Comparison of ENCODE assay signal across 27 cellular contexts in genomic region chr6:116332096-116332495, GRCh38. TPM values are rescaled to one million over a fixed set of nuclear protein-coding genes. Genes with fewer than 3 reads are reported as not detected.
A peak's percentile ranks its signal among the peaks of the same experiment; 100 is the strongest.
DNase-seq lines count a peak whose midpoint lies in the region; ATAC-seq, FAIRE-seq and TF ChIP-seq lines count a peak whose summit lies in the region.
"Had no signal": no experiment of that assay in that cellular context is flagged by ENCODE, and none has a peak within 500 bp of the region (broad histone marks: within the 10 kb centered on the region; RNA-seq: fewer than 3 reads in every experiment).

No MANE protein-coding gene starts in this region.

- no peak overlapping the region for H3K4ac ChIP-seq in IMR-90 (ENCODE audit: low read depth, low read length)

- no peak overlapping the region for H3K4me2 ChIP-seq in IMR-90 (ENCODE audit: low read depth, low read length)
- H3K4me2 ChIP-seq: BLaER1 had no signal

- H4K8ac ChIP-seq in IMR-90 (ENCODE audit: low read depth in 2 of 2, low read length in 2 of 2): no peak overlapping the region

- no peak overlapping the region for H4K5ac ChIP-seq in IMR-90 (ENCODE audit: low read depth, low read length)

- H3K4me3 ChIP-seq in IMR-90 (ENCODE audit: insufficient read depth, low read depth, low read length): no peak overlapping the region
- no peak overlapping the region for H3K4me3 ChIP-seq in kidney (ENCODE audit: low read length in 2 of 2)
- H3K4me3 ChIP-seq: BLaER1 had no signal

- dilution Hi-C loops in IMR-90 (cut with HindIII; ENCODE audit: low sequenced_read_pairs, unreplicated experiment): no loop called here

- H3K27ac ChIP-seq in IMR-90 (ENCODE audit: insufficient read depth, low read length): no peak overlapping the region
- H3K27ac ChIP-seq in kidney (ENCODE audit: low read depth in 2 of 2, low read length in 2 of 2): no peak overlapping the region
- H3K27ac ChIP-seq: BLaER1 had no signal

- no TSS peak for BruUV-seq in IMR-90 (replicated peaks; lab: Mats Ljungman, UMichigan)

- no peak overlapping the region for H3K56ac ChIP-seq in IMR-90 (ENCODE audit: extremely low read depth, insufficient read depth, low read length)

- no peak overlapping the region for H2BK120ac ChIP-seq in IMR-90 (ENCODE audit: low read depth, low read length)

- H3K18ac ChIP-seq in IMR-90 (ENCODE audit: low read depth, low read length): no peak overlapping the region

- no peak overlapping the region for H2AFZ ChIP-seq in IMR-90 (replicated peaks; ENCODE audit: low read length, poor library complexity)

- no peak for TF ChIP-seq RAD21 in IMR-90 (IDR thresholded peaks at IDR 0.05; ENCODE audit: low read length)

- H4K20me1 ChIP-seq in IMR-90 (ENCODE audit: insufficient read depth, low read length): no peaks in the 10 kb centered on the region
- H4K20me1 ChIP-seq: BLaER1 had no signal

- no peak overlapping the region for H3K23ac ChIP-seq in IMR-90 (ENCODE audit: low read depth, low read length)

- H3K27me3 ChIP-seq in IMR-90 (ENCODE audit: control insufficient read depth, insufficient read depth, low read length): no peaks in the 10 kb centered on the region
- H3K27me3 ChIP-seq: BE2C, BLaER1 had no signal

- no peak overlapping the region for H4K91ac ChIP-seq in IMR-90 (ENCODE audit: insufficient read depth, low read depth, low read length)

- no peak overlapping the region for H3K14ac ChIP-seq in IMR-90 (replicated peaks; ENCODE audit: low read depth, low read length)

- H3K36me3 ChIP-seq in IMR-90 (ENCODE audit: control insufficient read depth, insufficient read depth, low read length) (no peaks in the 10 kb centered on the region), kidney (ENCODE audit: control insufficient read depth in 1 of 2, insufficient read depth in 2 of 2, low read length in 2 of 2) (no peaks in the 10 kb centered on the region)
- H3K36me3 ChIP-seq: BE2C, BLaER1 had no signal

- DNase-seq in IMR-90 (no peak), kidney (no peak), germinal center (ENCODE audit: low spot score) (no peak), H54 (ENCODE audit: insufficient read length, low spot score) (no peak)
- DNase-seq: 8988T; ACHN; BE2C; C1 segment of cervical spinal cord; CD4-positive, alpha-beta memory T cell; CD4-positive, CD25-positive, alpha-beta regulatory T cell; CD8-positive, alpha-beta memory T cell; COR-L47; DMS 273 treated with DMSO at 0.1 percent for 48 hours; DMS153; DMS53; DMS79; DND-41; EL; GF-D8 had no signal

- peaks cover 2% of the 10 kb centered on the region; the same call in 1 of the 2 replicates for H3K9me3 ChIP-seq in IMR-90 (ENCODE audit: control insufficient read depth, insufficient read depth, low read length)
- H3K9me3 ChIP-seq in kidney (ENCODE audit: control insufficient read depth in 1 of 2, low read length in 2 of 2): no peaks in the 10 kb centered on the region

- H2AK5ac ChIP-seq in IMR-90 (ENCODE audit: low read depth, low read length): no peak overlapping the region

- H3K9ac ChIP-seq in IMR-90 (ENCODE audit: low read depth, low read length): no peak overlapping the region
- no peak overlapping the region for H3K9ac ChIP-seq in kidney (ENCODE audit: low read length in 2 of 2)
- H3K9ac ChIP-seq: BLaER1 had no signal

- no peak overlapping the region for H2BK20ac ChIP-seq in IMR-90 (ENCODE audit: low read depth, low read length)

- H2BK5ac ChIP-seq in IMR-90 (ENCODE audit: low read depth, low read length, poor library complexity, severe bottlenecking): no peak overlapping the region

- CTCF ChIA-PET in IMR-90 (lab: Yijun Ruan, JAX): no interaction called here

- peak; percentile 66 for FAIRE-seq in G401.6 (lab: Jason Lieb, UNC)
- peak; percentile 50 for FAIRE-seq in endometrium (lab: Jason Lieb, UNC)
- FAIRE-seq in kidney (lab: Jason Lieb, UNC): peak; percentile 46
- FAIRE-seq in H54 (lab: Jason Lieb, UNC): no peak
- FAIRE-seq: A204.1, GM12891, GM18507 had no signal

- H2BK15ac ChIP-seq in IMR-90 (ENCODE audit: low read depth, low read length): no peak overlapping the region

- intact Hi-C loops in IMR-90 (cut with micrococcal nuclease) (no loop called here), kidney (cut with DNase I) (no loop called here)

- no peak overlapping the region for H2AK9ac ChIP-seq in IMR-90 (replicated peaks; ENCODE audit: low read depth, low read length, poor library complexity)

- H3K4me1 ChIP-seq in IMR-90 (ENCODE audit: control insufficient read depth, insufficient read depth, low read length): peaks cover 3% of the 10 kb centered on the region; the same call in 1 of the 2 replicates
- no peaks in the 10 kb centered on the region for H3K4me1 ChIP-seq in kidney (ENCODE audit: control insufficient read depth in 1 of 2, insufficient read depth in 1 of 2, low read depth in 1 of 2, low read length in 2 of 2)
- H3K4me1 ChIP-seq: BE2C, BLaER1 had no signal

- no peak for TF ChIP-seq POLR2A in IMR-90 (IDR thresholded peaks at IDR 0.05; ENCODE audit: low read depth, low read length)
- TF ChIP-seq POLR2A in H54 (IDR thresholded peaks at IDR 0.05; ENCODE audit: low read depth, low read length): no peak

- POLR2A ChIA-PET in IMR-90 (lab: Charles Lee; ENCODE audit: unreplicated experiment): no interaction called here

- in situ Hi-C loops in IMR-90 (cut with MboI; ENCODE audit: low sequenced_read_pairs): no loop called here

- TF ChIP-seq CTCF in IMR-90 (conservative IDR thresholded peaks at IDR 0.05; ENCODE audit: low read depth, low read length): no peak
- no peak for TF ChIP-seq CTCF in kidney (IDR thresholded peaks at IDR 0.05; ENCODE audit: borderline replicate concordance, extremely low read depth, insufficient read depth)

- ATAC-seq in IMR-90 (ENCODE audit: low read depth) (no peak), GM18498 (IDR thresholded peaks at IDR 0.05; ENCODE audit: unreplicated experiment) (no peak), GM21619 (IDR thresholded peaks at IDR 0.05; ENCODE audit: unreplicated experiment) (no peak)

- H3K79me1 ChIP-seq in IMR-90 (ENCODE audit: low read depth in 1 of 2, low read length in 2 of 2): no peaks in the 10 kb centered on the region; a peak in 1 of 4 replicates

- no peaks in the 10 kb centered on the region for H3K9me1 ChIP-seq in IMR-90 (ENCODE audit: insufficient read depth, low read length)

TF ChIP-seq in IMR-90, 13 proteins besides CTCF, POLR2A, EP300 and RAD21:
- TF ChIP-seq BHLHE40 (IDR thresholded peaks at IDR 0.05; ENCODE audit: low read depth, low read length) (no peak), FOS (IDR thresholded peaks at IDR 0.05; ENCODE audit: low read depth, low read length) (no peak), MAFK (IDR thresholded peaks at IDR 0.05; ENCODE audit: low read depth, low read length) (peak; percentile 23; the same call in 1 of the 2 replicates), ELK1 (IDR thresholded peaks at IDR 0.05; ENCODE audit: borderline replicate concordance, low read depth, low read length) (no peak)

RNA-seq across cellular contexts. Expression of gene DSE, which starts 38.7 kb away (rescaled TPM):
- total RNA-seq in IMR-90 (2012; rRNA removed) (132 and 154 TPM in 2 replicates), kidney (47.7 TPM)
- polyA plus RNA-seq in IMR-90 (2012; rRNA removed) (43.9 and 48.0 TPM in 2 replicates), kidney (ENCODE audit: insufficient read depth, low read depth, low replicate concordance) (6.9 TPM)
- 19.3 and 19.7 TPM in 2 replicates for polyA plus RNA-seq in IMR-90 (2012; cell fraction: cytosol; rRNA removed)
- 23.4 and 39.5 TPM in 2 replicates for polyA plus RNA-seq in IMR-90 (2012; cell fraction: nucleus; rRNA removed; ENCODE audit: low replicate concordance)

RNA-seq across cellular contexts. Expression of gene TSPYL1, which starts 52.4 kb away (rescaled TPM):
- total RNA-seq in IMR-90 (2012; rRNA removed) (111 and 121 TPM in 2 replicates), kidney (112 TPM)
- polyA plus RNA-seq in IMR-90 (2012; rRNA removed) (30.1 and 32.4 TPM in 2 replicates), kidney (ENCODE audit: insufficient read depth, low read depth, low replicate concordance) (68.7 TPM)
- polyA plus RNA-seq in IMR-90 (2012; cell fraction: cytosol; rRNA removed): 19.1 and 19.2 TPM in 2 replicates
- polyA plus RNA-seq in IMR-90 (2012; cell fraction: nucleus; rRNA removed; ENCODE audit: low replicate concordance): 7.1 and 14.7 TPM in 2 replicates
